ENCODE assay signal across 15 cellular contexts in the genomic region with DNA sequence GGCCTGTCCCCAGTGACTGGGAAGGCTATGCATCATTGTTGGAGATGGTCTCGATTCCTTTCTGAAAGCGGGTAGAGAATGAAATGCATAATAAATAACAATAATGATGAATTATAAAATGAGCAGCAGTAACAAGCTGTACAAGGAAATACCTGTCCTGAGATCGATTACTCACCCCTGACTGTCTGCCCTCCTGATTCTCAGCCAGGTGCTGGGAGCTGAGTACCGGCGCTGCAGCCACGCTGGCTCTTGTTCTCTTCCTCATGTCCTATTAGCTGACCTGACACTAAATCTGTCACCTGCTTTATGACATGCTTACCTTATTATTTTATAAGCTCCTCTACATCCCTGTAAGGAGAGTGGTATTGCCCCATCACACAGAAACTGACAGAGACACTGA. TPM values are rescaled to one million over a fixed set of nuclear protein-coding genes. Genes with fewer than 3 reads are reported as not detected.
DNase-seq lines count a peak whose midpoint lies in the region; ATAC-seq and TF ChIP-seq lines count a peak whose summit lies in the region.
"Had no signal": no experiment of that assay in that cellular context is flagged by ENCODE, and none has a peak within 500 bp of the region (broad histone marks: within the 10 kb centered on the region; RNA-seq: fewer than 3 reads in every experiment).

No MANE protein-coding gene starts in this region.

- no peak for TF ChIP-seq CTCF in osteocyte (IDR thresholded peaks at IDR 0.05)

- H3K4me1 Mint-ChIP-seq in T-helper 17 cell: peaks cover 45% of the 10 kb centered on the region
- H3K4me1 Mint-ChIP-seq in osteocyte (ENCODE audit: unreplicated experiment): peaks cover 36% of the 10 kb centered on the region

- H3K9me3 Mint-ChIP-seq in osteocyte (ENCODE audit: unreplicated experiment): no peaks in the 10 kb centered on the region
- H3K9me3 Mint-ChIP-seq: endodermal cell had no signal

- H3K36me3 Mint-ChIP-seq in T-helper 17 cell (ENCODE audit: low read depth) (peaks cover 3% of the 10 kb centered on the region), osteocyte (ENCODE audit: unreplicated experiment) (peaks cover 19% of the 10 kb centered on the region)

- H3K27me3 Mint-ChIP-seq in T-helper 17 cell (no peaks in the 10 kb centered on the region), osteocyte (ENCODE audit: unreplicated experiment) (no peaks in the 10 kb centered on the region)

- DNase-seq in cardiac septum (ENCODE audit: low spot score) (peak; percentile 19), Right ventricle myocardium inferior (ENCODE audit: missing footprints) (no peak), T-helper 17 cell (no peak), left colon (peak in 1 of 2 donors; percentile 54), globus pallidus (ENCODE audit: low spot score) (no peak), osteocyte (ENCODE audit: extremely low spot score, unreplicated experiment) (no peak)
- DNase-seq: activated CD8-positive, alpha-beta memory T cell treated with anti-CD3 and anti-CD28 coated beads, Interleukin-2, amount 50 U/mL, for 4 hours; aorta; BE2C; endodermal cell; NCI-H2227 treated with DMSO at 0.1 percent for 48 hours; stimulated activated naive CD4-positive, alpha-beta T cell treated with Interleukin-2 at 50 U/mL for 16 hours had no signal

- intact Hi-C loops in cardiac septum (cut with DNase I): loop anchor here (5.0 kb wide), 3 partner anchors 34 to 69 kb away; no protein-coding TSS in a partner anchor
- intact Hi-C loops in Right ventricle myocardium inferior (cut with DNase I): no loop called here
- intact Hi-C loops in left colon (cut with DNase I, micrococcal nuclease): no loop called here

- H3K27ac Mint-ChIP-seq in T-helper 17 cell (peak overlapping the region; percentile 96), osteocyte (ENCODE audit: unreplicated experiment) (no peak overlapping the region)

- H3K4me3 Mint-ChIP-seq in T-helper 17 cell: no peak overlapping the region
- no peak overlapping the region for H3K4me3 Mint-ChIP-seq in osteocyte (ENCODE audit: unreplicated experiment)
- H3K4me3 Mint-ChIP-seq: endodermal cell had no signal

- no peaks in the 10 kb centered on the region for H3K9me3 ChIP-seq in T-helper 17 cell (ENCODE audit: control insufficient read depth, low read length, poor library complexity, severe bottlenecking)
- H3K9me3 ChIP-seq: BE2C, prostate gland had no signal

- no peak for ATAC-seq in Right ventricle myocardium inferior
- ATAC-seq in T-helper 17 cell: no peak
- ATAC-seq in left colon: peak; percentile 29
- ATAC-seq in GM18868 (IDR thresholded peaks at IDR 0.05; ENCODE audit: unreplicated experiment): no peak
- ATAC-seq in GM21390 (IDR thresholded peaks at IDR 0.05; ENCODE audit: unreplicated experiment): no peak

RNA-seq across cellular contexts. Expression of gene AGPAT3, which starts 3.4 kb away (rescaled TPM):
- total RNA-seq in cardiac septum (51.5 TPM), Right ventricle myocardium inferior (93.4 TPM), T-helper 17 cell (10 to 100 TPM; 64.1 to 67.3 TPM), left colon (100 to 1,000 TPM in 1 of 2 donors, 10 to 100 TPM in 1; 97.5 to 105 TPM), osteocyte (62.1 and 63.2 TPM in 2 replicates)
